Comparison of ENCODE assay signal across 8 cellular contexts in genomic region chr4:108171541-108172230, GRCh38. TPM values are rescaled to one million over a fixed set of nuclear protein-coding genes. Genes with fewer than 3 reads are reported as not detected.
A peak's percentile ranks its signal among the peaks of the same experiment; 100 is the strongest.
DNase-seq lines count a peak whose midpoint lies in the region; ATAC-seq and TF ChIP-seq lines count a peak whose summit lies in the region.

No MANE protein-coding gene starts in this region.

- TF ChIP-seq CTCF in MM.1S (IDR thresholded peaks at IDR 0.05; ENCODE audit: low read length): no peak

- peaks cover 31% of the 10 kb centered on the region for H3F3A ChIP-seq in MM.1S (ENCODE audit: insufficient read depth, low read length)

- peaks cover 10% of the 10 kb centered on the region for H3K79me2 ChIP-seq in MM.1S (ENCODE audit: low read length)

- peak overlapping the region; percentile 96 for H3K4me2 ChIP-seq in MM.1S (ENCODE audit: low read depth, low read length)

- H3K27ac ChIP-seq in MM.1S (ENCODE audit: low read length): no peak overlapping the region

- no peak overlapping the region for H3K9ac ChIP-seq in MM.1S (ENCODE audit: low read length)

- no peaks in the 10 kb centered on the region for H3K36me3 ChIP-seq in MM.1S (replicated peaks; ENCODE audit: insufficient read depth, low read length)

- no peaks in the 10 kb centered on the region for H3K9me2 ChIP-seq in MM.1S (replicated peaks; ENCODE audit: insufficient read depth, low read length)

- no peaks in the 10 kb centered on the region for H4K20me1 ChIP-seq in MM.1S (ENCODE audit: insufficient read depth, low read length)

- H3K4me1 ChIP-seq in MM.1S (ENCODE audit: low read length): peaks cover 17% of the 10 kb centered on the region; the same call in 1 of the 2 replicates

- no peaks in the 10 kb centered on the region for H3K9me3 Mint-ChIP-seq in activated T-cell treated with anti-CD3 and anti-CD28 coated beads, Interleukin-2, amount 50 U/mL, for 4 hours
- no peaks in the 10 kb centered on the region for H3K9me3 Mint-ChIP-seq in stimulated activated effector memory CD8-positive, alpha-beta T cell treated with anti-CD3 and anti-CD28 coated beads, Interleukin-12 subunit alpha, Interleukin-12 subunit beta, amount 100 ng/mL, for 72 hours

- peak overlapping the region; percentile 82 for H3K4me3 ChIP-seq in MM.1S (ENCODE audit: low read length)

- peaks cover 4% of the 10 kb centered on the region for H3K36me3 Mint-ChIP-seq in activated T-cell treated with anti-CD3 and anti-CD28 coated beads, Interleukin-2, amount 50 U/mL, for 4 hours (ENCODE audit: insufficient read depth)
- H3K36me3 Mint-ChIP-seq in stimulated activated effector memory CD8-positive, alpha-beta T cell treated with anti-CD3 and anti-CD28 coated beads, Interleukin-12 subunit alpha, Interleukin-12 subunit beta, amount 100 ng/mL, for 72 hours: peaks cover 6% of the 10 kb centered on the region

- DNase-seq in MM.1S: no peak
- DNase-seq in activated T-cell treated with anti-CD3 and anti-CD28 coated beads, Interleukin-2, amount 50 U/mL, for 4 hours: peak; percentile 54
- peak; percentile 31 for DNase-seq in iPS-NIHi7 (ENCODE audit: extremely low spot score)
- no peak for DNase-seq in stimulated activated effector memory CD8-positive, alpha-beta T cell treated with anti-CD3 and anti-CD28 coated beads, Interleukin-12 subunit alpha, Interleukin-12 subunit beta, amount 100 ng/mL, for 72 hours (ENCODE audit: low spot score in 2 of 2)
- DNase-seq in middle frontal gyrus (ENCODE audit: extremely low spot score, low spot score): no peak

- no peaks in the 10 kb centered on the region for H3K9me3 ChIP-seq in MM.1S (replicated peaks; ENCODE audit: insufficient read depth, low read length)

- peaks cover 50% of the 10 kb centered on the region for H3K4me1 Mint-ChIP-seq in activated T-cell treated with anti-CD3 and anti-CD28 coated beads, Interleukin-2, amount 50 U/mL, for 4 hours (ENCODE audit: low read depth)
- H3K4me1 Mint-ChIP-seq in stimulated activated effector memory CD8-positive, alpha-beta T cell treated with anti-CD3 and anti-CD28 coated beads, Interleukin-12 subunit alpha, Interleukin-12 subunit beta, amount 100 ng/mL, for 72 hours: peaks cover 48% of the 10 kb centered on the region

- H2AFZ ChIP-seq in MM.1S (ENCODE audit: low read length): no peak overlapping the region

- peaks cover 30% of the 10 kb centered on the region for H3K27me3 ChIP-seq in MM.1S (replicated peaks; ENCODE audit: insufficient read depth, low read length)

- peak overlapping the region; percentile 46 for H3K27ac Mint-ChIP-seq in stimulated activated effector memory CD8-positive, alpha-beta T cell treated with anti-CD3 and anti-CD28 coated beads, Interleukin-12 subunit alpha, Interleukin-12 subunit beta, amount 100 ng/mL, for 72 hours

- ATAC-seq in activated T-cell treated with anti-CD3 and anti-CD28 coated beads, Interleukin-2, amount 50 U/mL, for 4 hours: peak; percentile 11
- peak; percentile 14 for ATAC-seq in stimulated activated effector memory CD8-positive, alpha-beta T cell treated with anti-CD3 and anti-CD28 coated beads, Interleukin-12 subunit alpha, Interleukin-12 subunit beta, amount 100 ng/mL, for 72 hours
- no peak for ATAC-seq in GM21576 (IDR thresholded peaks at IDR 0.05; ENCODE audit: unreplicated experiment)
- ATAC-seq in HG03280 (IDR thresholded peaks at IDR 0.05; ENCODE audit: unreplicated experiment): no peak
- no peak for ATAC-seq in GM21737 (IDR thresholded peaks at IDR 0.05; ENCODE audit: unreplicated experiment)

- H3K27me3 Mint-ChIP-seq in activated T-cell treated with anti-CD3 and anti-CD28 coated beads, Interleukin-2, amount 50 U/mL, for 4 hours (ENCODE audit: low read depth): peaks cover 18% of the 10 kb centered on the region

- peak overlapping the region; percentile 86 for H3K4me3 Mint-ChIP-seq in activated T-cell treated with anti-CD3 and anti-CD28 coated beads, Interleukin-2, amount 50 U/mL, for 4 hours
- H3K4me3 Mint-ChIP-seq in stimulated activated effector memory CD8-positive, alpha-beta T cell treated with anti-CD3 and anti-CD28 coated beads, Interleukin-12 subunit alpha, Interleukin-12 subunit beta, amount 100 ng/mL, for 72 hours: peak overlapping the region; percentile 61

RNA-seq across cellular contexts. Expression of gene LEF1, which starts 3.0 kb away (rescaled TPM):
- total RNA-seq in activated T-cell treated with anti-CD3 and anti-CD28 coated beads, Interleukin-2, amount 50 U/mL, for 4 hours: 100 to 1,000 TPM; 140 to 165 (median 148) TPM

Comparison
In these comparisons a context has a peak if more than half of its experiments do, and no peak if none do; other contexts are left out.
1. DNase-seq: peak in activated T-cell treated with anti-CD3 and anti-CD28 coated beads, Interleukin-2, amount 50 U/mL, for 4 hours (single experiment) and iPS-NIHi7 (single experiment); none in MM.1S (single experiment), stimulated activated effector memory CD8-positive, alpha-beta T cell treated with anti-CD3 and anti-CD28 coated beads, Interleukin-12 subunit alpha, Interleukin-12 subunit beta, amount 100 ng/mL, for 72 hours (0 of 2) and middle frontal gyrus (single experiment).
2. ATAC-seq: peak in activated T-cell treated with anti-CD3 and anti-CD28 coated beads, Interleukin-2, amount 50 U/mL, for 4 hours (2 of 2) and stimulated activated effector memory CD8-positive, alpha-beta T cell treated with anti-CD3 and anti-CD28 coated beads, Interleukin-12 subunit alpha, Interleukin-12 subunit beta, amount 100 ng/mL, for 72 hours (single experiment); none in GM21576 (single experiment), HG03280 (single experiment) and GM21737 (single experiment).